11 cellular contexts compared by ENCODE assay signal in genomic region chr11:121538054-121538453, GRCh38.
DNase-seq lines count a peak whose midpoint lies in the region; ATAC-seq lines count a peak whose summit lies in the region.
"Had no signal": no experiment of that assay in that cellular context is flagged by ENCODE, and none has a peak within 500 bp of the region (broad histone marks: within the 10 kb centered on the region; RNA-seq: fewer than 3 reads in every experiment).

No MANE protein-coding gene starts in this region.

- no peak overlapping the region for H2AK5ac ChIP-seq in mesendoderm (ENCODE audit: low read length)

- H3K4me1 Mint-ChIP-seq in activated naive CD4-positive, alpha-beta T cell treated with anti-CD3 and anti-CD28 coated beads for 36 hours (ENCODE audit: low read depth), result peaks cover 67% of the 10 kb centered on the region
- peaks cover 28 to 31% of the 10 kb centered on the region in 2 donors for H3K4me1 Mint-ChIP-seq in natural killer cell treated with Interleukin-12 subunit alpha and Interleukin-12 subunit beta and Interleukin-15 and Interleukin-18, amount 100 ng/mL, for 72 hours (ENCODE audit: low read depth in 2 of 2)

- no peaks in the 10 kb centered on the region for H3K79me1 ChIP-seq in mesendoderm (ENCODE audit: low read length)

- H3K4ac ChIP-seq in mesendoderm (ENCODE audit: low read depth, low read length), result no peak overlapping the region

- ATAC-seq in GM21528 (IDR thresholded peaks at IDR 0.05; ENCODE audit: low FRiP score, unreplicated experiment) (peak; percentile 76), HG03442 (IDR thresholded peaks at IDR 0.05; ENCODE audit: unreplicated experiment) (peak; percentile 79)
- ATAC-seq in natural killer cell treated with Interleukin-12 subunit alpha and Interleukin-12 subunit beta and Interleukin-15 and Interleukin-18, amount 100 ng/mL, for 72 hours, result peak in 1 of 2 donors; percentile 77

- H3K27me3 Mint-ChIP-seq in activated naive CD4-positive, alpha-beta T cell treated with anti-CD3 and anti-CD28 coated beads for 36 hours (ENCODE audit: low read depth), result no peaks in the 10 kb centered on the region
- no peaks in the 10 kb centered on the region for H3K27me3 Mint-ChIP-seq in natural killer cell treated with Interleukin-12 subunit alpha and Interleukin-12 subunit beta and Interleukin-15 and Interleukin-18, amount 100 ng/mL, for 72 hours

- no peaks in the 10 kb centered on the region for H3K4me1 ChIP-seq in mesendoderm (ENCODE audit: control insufficient read depth, low read depth, low read length)
- H3K4me1 ChIP-seq: testis had no signal

- H3K4me3 Mint-ChIP-seq in activated naive CD4-positive, alpha-beta T cell treated with anti-CD3 and anti-CD28 coated beads for 36 hours, result no peak overlapping the region
- peak overlapping the region; percentile 42 for H3K4me3 Mint-ChIP-seq in natural killer cell treated with Interleukin-12 subunit alpha and Interleukin-12 subunit beta and Interleukin-15 and Interleukin-18, amount 100 ng/mL, for 72 hours

- CTCF ChIA-PET in activated naive CD4-positive, alpha-beta T cell treated with anti-CD3 and anti-CD28 coated beads for 36 hours (lab: Charles Lee), result interaction anchor here (0.9 kb wide), 1 partner anchor 99 kb away, joined by 3 read pairs; no protein-coding TSS in a partner anchor

- H3K36me3 ChIP-seq in mesendoderm (ENCODE audit: control insufficient read depth, insufficient read depth, low read length), result no peaks in the 10 kb centered on the region

- H2BK5ac ChIP-seq in mesendoderm (ENCODE audit: low read length), result no peak overlapping the region

- no peak overlapping the region for H3K18ac ChIP-seq in mesendoderm (ENCODE audit: low read length)

- no CpG with 5 or more reads among the region's 1 CpG for WGBS in mesendoderm (ENCODE audit: extremely low coverage, insufficient coverage, low lambda C conversion rate)

- H3K27ac Mint-ChIP-seq in activated naive CD4-positive, alpha-beta T cell treated with anti-CD3 and anti-CD28 coated beads for 36 hours, result peak overlapping the region; percentile 38
- H3K27ac Mint-ChIP-seq in natural killer cell treated with Interleukin-12 subunit alpha and Interleukin-12 subunit beta and Interleukin-15 and Interleukin-18, amount 100 ng/mL, for 72 hours, result peak overlapping the region in 1 of 2 donors; percentile 50

- no peak overlapping the region for H2BK120ac ChIP-seq in mesendoderm (ENCODE audit: low read depth, low read length)

- no peak overlapping the region for H3K9ac ChIP-seq in mesendoderm (ENCODE audit: low read length)

- H3K27me3 ChIP-seq in mesendoderm (ENCODE audit: insufficient read depth, low read length, poor library complexity), result no peaks in the 10 kb centered on the region
- H3K27me3 ChIP-seq: testis had no signal

- intact Hi-C loops in activated naive CD4-positive, alpha-beta T cell treated with anti-CD3 and anti-CD28 coated beads for 36 hours (cut with micrococcal nuclease), result loop anchor here (1.0 to 2.0 kb wide), 4 partner anchors 17 to 74 kb away; no protein-coding TSS in a partner anchor

- H2BK15ac ChIP-seq in mesendoderm (replicated peaks; ENCODE audit: low read depth), result no peak overlapping the region

- no peak overlapping the region for H4K5ac ChIP-seq in mesendoderm (ENCODE audit: low read length)

- no peak overlapping the region for H4K8ac ChIP-seq in mesendoderm (ENCODE audit: low read depth, low read length)

- no peaks in the 10 kb centered on the region for H3K79me2 ChIP-seq in mesendoderm (ENCODE audit: control insufficient read depth, insufficient read depth, low read length)

- no peak overlapping the region for H3K23ac ChIP-seq in mesendoderm (ENCODE audit: low read length)

- no peak overlapping the region for H3K4me3 ChIP-seq in mesendoderm (ENCODE audit: low read length)
- H3K4me3 ChIP-seq: SK-N-MC, testis had no signal

- H3K36me3 Mint-ChIP-seq in activated naive CD4-positive, alpha-beta T cell treated with anti-CD3 and anti-CD28 coated beads for 36 hours (ENCODE audit: low read depth), result peaks cover 14% of the 10 kb centered on the region
- no peaks in the 10 kb centered on the region for H3K36me3 Mint-ChIP-seq in natural killer cell treated with Interleukin-12 subunit alpha and Interleukin-12 subunit beta and Interleukin-15 and Interleukin-18, amount 100 ng/mL, for 72 hours

- H3K56ac ChIP-seq in mesendoderm (ENCODE audit: low read length), result no peak overlapping the region

- no peaks in the 10 kb centered on the region for H3K9me3 Mint-ChIP-seq in activated naive CD4-positive, alpha-beta T cell treated with anti-CD3 and anti-CD28 coated beads for 36 hours
- no peaks in the 10 kb centered on the region for H3K9me3 Mint-ChIP-seq in natural killer cell treated with Interleukin-12 subunit alpha and Interleukin-12 subunit beta and Interleukin-15 and Interleukin-18, amount 100 ng/mL, for 72 hours

- no peak overlapping the region for H3K4me2 ChIP-seq in mesendoderm (ENCODE audit: low read length)

- no peak overlapping the region for H3K27ac ChIP-seq in mesendoderm (ENCODE audit: low read depth, low read length)
- H3K27ac ChIP-seq: SK-N-MC had no signal

- DNase-seq in activated naive CD4-positive, alpha-beta T cell treated with anti-CD3 and anti-CD28 coated beads for 36 hours, result peak; percentile 56
- no peak for DNase-seq in activated naive CD4-positive, alpha-beta T cell (lab: John Stamatoyannopoulos, UW)
- DNase-seq in natural killer cell treated with Interleukin-12 subunit alpha and Interleukin-12 subunit beta and Interleukin-15 and Interleukin-18, amount 100 ng/mL, for 72 hours (ENCODE audit: low spot score), result no peak
- DNase-seq in NCI-H2029 (lab: John Stamatoyannopoulos, UW) (no peak), mesendoderm (no peak), NCI-H526 treated with DMSO at 0.1 percent for 48 hours (lab: John Stamatoyannopoulos, UW) (no peak)
- DNase-seq: NCI-H2227 treated with DMSO at 0.1 percent for 48 hours, testis had no signal
